18 cellular contexts compared by ENCODE assay signal in genomic region chr22:47628477-47629272, GRCh38.
"Had no signal": no experiment of that assay in that cellular context is flagged by ENCODE, and none has a peak within 500 bp of the region (broad histone marks: within the 10 kb centered on the region; RNA-seq: fewer than 3 reads in every experiment).

No MANE protein-coding gene starts in this region.

- H3K36me3 ChIP-seq: adrenal gland, gastrocnemius medialis, neutrophil, thyroid gland had no signal

- H3K27me3 ChIP-seq: gastrocnemius medialis, neutrophil, thyroid gland had no signal

- H3K9me3 ChIP-seq: adrenal gland, gastrocnemius medialis, neutrophil, thyroid gland had no signal

- H3K4me3 Mint-ChIP-seq: activated CD4-positive, alpha-beta T cell treated with anti-CD3 and anti-CD28 coated beads, Interleukin-2, amount 10 ng/mL, durations not matched to agents 24 days and 14 days; activated T-cell treated with anti-CD3 and anti-CD28 coated beads, Interleukin-2, amount 50 U/mL, for 72 hours; natural killer cell had no signal

- H3K27me3 Mint-ChIP-seq: activated CD4-positive, alpha-beta T cell treated with anti-CD3 and anti-CD28 coated beads, Interleukin-2, amount 10 ng/mL, durations not matched to agents 24 days and 14 days had no signal

- H3K4me3 ChIP-seq: adrenal gland, gastrocnemius medialis, thyroid gland had no signal

- H3K9me3 Mint-ChIP-seq: activated CD4-positive, alpha-beta T cell treated with anti-CD3 and anti-CD28 coated beads, Interleukin-2, amount 10 ng/mL, durations not matched to agents 24 days and 14 days; activated naive CD4-positive, alpha-beta T cell treated with anti-CD3 and anti-CD28 coated beads, Interleukin-2, amount 50 U/mL, for 72 hours; activated T-cell treated with anti-CD3 and anti-CD28 coated beads, Interleukin-2, amount 50 U/mL, for 72 hours; natural killer cell had no signal

- H3K27ac Mint-ChIP-seq: activated CD4-positive, alpha-beta T cell treated with anti-CD3 and anti-CD28 coated beads, Interleukin-2, amount 10 ng/mL, durations not matched to agents 24 days and 14 days; activated naive CD4-positive, alpha-beta T cell treated with anti-CD3 and anti-CD28 coated beads, Interleukin-2, amount 50 U/mL, for 72 hours; activated T-cell treated with anti-CD3 and anti-CD28 coated beads, Interleukin-2, amount 50 U/mL, for 72 hours; natural killer cell had no signal

- H3K36me3 Mint-ChIP-seq: activated naive CD4-positive, alpha-beta T cell treated with anti-CD3 and anti-CD28 coated beads, Interleukin-2, amount 50 U/mL, for 72 hours; natural killer cell had no signal

- H3K27ac ChIP-seq: adrenal gland, gastrocnemius medialis, neutrophil, parathyroid adenoma, thyroid gland had no signal

- H3K79me2 ChIP-seq: parathyroid adenoma had no signal

- H2AFZ ChIP-seq: parathyroid adenoma had no signal

- DNase-seq: activated CD4-positive, alpha-beta T cell treated with anti-CD3 and anti-CD28 coated beads, Interleukin-2, amount 10 ng/mL, durations not matched to agents 24 days and 14 days; activated gamma-delta T cell treated with Interleukin-2 at 50 U/mL for 16 hours; activated T-cell treated with anti-CD3 and anti-CD28 coated beads, Interleukin-2, amount 50 U/mL, for 72 hours; erythroblast; gastrocnemius medialis; left ventricle myocardium superior; mesenchymal stem cell; natural killer cell; stimulated activated CD4-positive, alpha-beta T cell treated with anti-CD3 and anti-CD28 coated beads, Interleukin-12 subunit alpha, Interleukin-12 subunit beta, amount 100 ng/mL, for 4 hours; stimulated activated CD4-positive, alpha-beta T cell treated with anti-CD3 and anti-CD28 coated beads, Interleukin-1b, Interleukin-23, amount 100 ng/mL, for 48 hours; stimulated activated CD8-positive, alpha-beta memory T cell treated with anti-CD3 and anti-CD28 coated beads, Interleukin-4, amount 100 ng/mL, for 48 hours; stimulated activated naive CD4-positive, alpha-beta T cell; T1000 had no signal

- H3K9ac ChIP-seq: parathyroid adenoma had no signal

- H3K4me1 ChIP-seq: adrenal gland, gastrocnemius medialis, parathyroid adenoma, thyroid gland had no signal

- H3K4me1 Mint-ChIP-seq: activated CD4-positive, alpha-beta T cell treated with anti-CD3 and anti-CD28 coated beads, Interleukin-2, amount 10 ng/mL, durations not matched to agents 24 days and 14 days; natural killer cell had no signal

- ATAC-seq: activated naive CD4-positive, alpha-beta T cell treated with anti-CD3 and anti-CD28 coated beads, Interleukin-2, amount 50 U/mL, for 72 hours; activated T-cell treated with anti-CD3 and anti-CD28 coated beads, Interleukin-2, amount 50 U/mL, for 72 hours; gastrocnemius medialis; left ventricle myocardium superior had no signal
